Comparison of ENCODE assay signal across 26 cellular contexts in the genomic region with DNA sequence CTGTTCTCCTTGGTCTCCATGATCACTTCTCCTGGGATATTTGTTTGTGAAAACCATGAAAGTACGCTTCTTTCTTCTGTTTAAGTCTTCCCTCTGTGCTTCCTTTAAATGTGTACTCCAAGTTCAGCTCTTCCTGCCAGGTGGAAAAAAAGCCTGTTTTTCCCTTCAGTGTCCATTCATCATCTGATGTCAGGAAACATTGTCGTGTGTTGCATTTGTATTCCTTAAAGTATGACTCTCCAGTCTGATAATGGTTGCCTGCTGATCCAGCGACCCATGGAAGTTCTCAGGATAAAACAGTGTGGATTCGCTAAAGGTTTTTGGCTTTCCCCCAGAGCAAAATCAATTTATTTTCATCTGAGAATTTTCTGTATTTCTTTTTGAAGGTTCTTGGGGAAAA.
"Had no signal": no experiment of that assay in that cellular context is flagged by ENCODE, and none has a peak within 500 bp of the region (broad histone marks: within the 10 kb centered on the region; RNA-seq: fewer than 3 reads in every experiment).

No MANE protein-coding gene starts in this region.

- FAIRE-seq: frontal cortex had no signal

- DNase-seq: activated CD4-positive, alpha-beta T cell treated with anti-CD3 and anti-CD28 coated beads for 36 hours; activated CD8-positive, alpha-beta T cell treated with anti-CD3 and anti-CD28 coated beads for 36 hours; activated effector memory CD4-positive, alpha-beta T cell treated with Interleukin-2 at 50 U/mL for 16 hours; activated naive CD4-positive, alpha-beta T cell treated with anti-CD3 and anti-CD28 coated beads, Interleukin-2, amount 50 U/mL, for 16 hours; activated T-cell treated with anti-CD3 and anti-CD28 coated beads, Interleukin-2, amount 50 U/mL, for 4 hours; body of pancreas; effector CD8-positive, alpha-beta T cell; left cardiac atrium; mammary epithelial cell; mucosa of descending colon; naive thymus-derived CD4-positive, alpha-beta T cell; nucleus accumbens; posterior cingulate gyrus; stimulated activated CD4-positive, alpha-beta T cell treated with anti-CD3 and anti-CD28 coated beads, Interleukin-15, amount 100 ng/mL, for 24 hours; stimulated activated CD4-positive, alpha-beta T cell treated with anti-CD3 and anti-CD28 coated beads, Interleukin-4, amount 100 ng/mL, for 1 hour; stimulated activated naive CD4-positive, alpha-beta T cell treated with Interleukin-2 at 50 U/mL for 16 hours; T-helper 17 cell; transverse colon; WERI-Rb-1 had no signal

- H3K27ac ChIP-seq: body of pancreas, coronary artery, epithelial cell of prostate, skin epidermis, transverse colon, vagina, WERI-Rb-1 had no signal

- H3K9me3 ChIP-seq: body of pancreas, mucosa of descending colon, right atrium auricular region, transverse colon, vagina had no signal

- H3K4me1 Mint-ChIP-seq: activated CD4-positive, alpha-beta T cell treated with anti-CD3 and anti-CD28 coated beads for 36 hours; central memory CD8-positive, alpha-beta T cell had no signal

- H3K4me3 ChIP-seq: body of pancreas, coronary artery, mucosa of descending colon, right atrium auricular region, skin epidermis, transverse colon, vagina had no signal

- H3K9me3 Mint-ChIP-seq: activated CD8-positive, alpha-beta T cell treated with anti-CD3 and anti-CD28 coated beads for 36 hours; activated T-cell treated with anti-CD3 and anti-CD28 coated beads, Interleukin-2, amount 50 U/mL, for 4 hours; central memory CD8-positive, alpha-beta T cell had no signal

- H3K36me3 Mint-ChIP-seq: naive thymus-derived CD4-positive, alpha-beta T cell had no signal

- H3K27me3 ChIP-seq: body of pancreas, right atrium auricular region, transverse colon, vagina had no signal

- H3K4me3 Mint-ChIP-seq: activated CD4-positive, alpha-beta T cell treated with anti-CD3 and anti-CD28 coated beads for 36 hours; activated CD8-positive, alpha-beta T cell treated with anti-CD3 and anti-CD28 coated beads for 36 hours; activated T-cell treated with anti-CD3 and anti-CD28 coated beads, Interleukin-2, amount 50 U/mL, for 4 hours; central memory CD8-positive, alpha-beta T cell; naive thymus-derived CD4-positive, alpha-beta T cell; T-helper 17 cell had no signal

- H3K36me3 ChIP-seq: right atrium auricular region, transverse colon, vagina had no signal

- H3K27ac Mint-ChIP-seq: activated CD4-positive, alpha-beta T cell treated with anti-CD3 and anti-CD28 coated beads for 36 hours; activated CD8-positive, alpha-beta T cell treated with anti-CD3 and anti-CD28 coated beads for 36 hours; naive thymus-derived CD4-positive, alpha-beta T cell; T-helper 17 cell had no signal

- H3K4me1 ChIP-seq: body of pancreas, right atrium auricular region, transverse colon, vagina had no signal

- ATAC-seq: activated CD4-positive, alpha-beta T cell treated with anti-CD3 and anti-CD28 coated beads for 36 hours; activated CD8-positive, alpha-beta T cell treated with anti-CD3 and anti-CD28 coated beads for 36 hours; activated T-cell treated with anti-CD3 and anti-CD28 coated beads, Interleukin-2, amount 50 U/mL, for 4 hours; body of pancreas; mucosa of descending colon; naive thymus-derived CD4-positive, alpha-beta T cell; T-helper 17 cell had no signal
